ENCODE assay signal across 15 cellular contexts in genomic region chr4:152983774-152984411, GRCh38. TPM values are rescaled to one million over a fixed set of nuclear protein-coding genes. Genes with fewer than 3 reads are reported as not detected.
DNase-seq lines count a peak whose midpoint lies in the region; TF ChIP-seq lines count a peak whose summit lies in the region.
"Had no signal": no experiment of that assay in that cellular context is flagged by ENCODE, and none has a peak within 500 bp of the region (broad histone marks: within the 10 kb centered on the region; RNA-seq: fewer than 3 reads in every experiment).

No MANE protein-coding gene starts in this region.

- DNase-seq in EL: peak; percentile 61
- DNase-seq in OCI-M1 (lab: John Stamatoyannopoulos, UW): peak; percentile 16
- DNase-seq in epidermal melanocyte (ENCODE audit: insufficient read length, low spot score): peak; percentile 82
- DNase-seq in neural crest cell (ENCODE audit: low read depth, low spot score): peak; percentile 14
- no peak for DNase-seq in DMS53 (lab: John Stamatoyannopoulos, UW)
- DNase-seq in GM13976 (ENCODE audit: low spot score): no peak
- DNase-seq in NCI-H82 (lab: John Stamatoyannopoulos, UW): no peak
- no peak for DNase-seq in dorsolateral prefrontal cortex
- DNase-seq: CD8-positive, alpha-beta memory T cell; SHP77 treated with DMSO at 0.1 percent for 48 hours; stimulated activated CD4-positive, alpha-beta T cell treated with anti-CD3 and anti-CD28 coated beads, Interleukin-1b, Interleukin-23, amount 100 ng/mL, for 48 hours had no signal

- TF ChIP-seq CTCF in neural crest cell (conservative IDR thresholded peaks at IDR 0.05): no peak
- TF ChIP-seq CTCF in GM13976 (IDR thresholded peaks at IDR 0.05; ENCODE audit: borderline replicate concordance, control extremely low read depth, extremely low read depth, insufficient read depth, missing control alignments): no peak
- no peak for TF ChIP-seq CTCF in dorsolateral prefrontal cortex (IDR thresholded peaks at IDR 0.05 in 54 of 56, conservative IDR thresholded peaks at IDR 0.05 in 2 of 56; ENCODE audit: low read depth in 1 of 56, partially characterized antibody in 56 of 56)

- no peaks in the 10 kb centered on the region for H3K9me3 Mint-ChIP-seq in neural crest cell
- H3K9me3 Mint-ChIP-seq: stimulated activated naive CD8-positive, alpha-beta T cell treated with anti-CD3 and anti-CD28 coated beads, Interleukin-15, Interleukin-2, amounts not matched to agents 100 ng/mL and 50 ng/mL, for 24 hours had no signal

- H3K27me3 ChIP-seq in dorsolateral prefrontal cortex: no peaks in the 10 kb centered on the region
- H3K27me3 ChIP-seq: neutrophil had no signal

- no peaks in the 10 kb centered on the region for H3K36me3 Mint-ChIP-seq in neural crest cell (ENCODE audit: low read depth)
- H3K36me3 Mint-ChIP-seq: CD8-positive, alpha-beta memory T cell had no signal

- H3K4me1 Mint-ChIP-seq in neural crest cell: peaks cover 30% of the 10 kb centered on the region
- H3K4me1 Mint-ChIP-seq: CD8-positive, alpha-beta memory T cell had no signal

- intact Hi-C loops in dorsolateral prefrontal cortex (cut with DNase I): no loop called here

- H3K4me3 Mint-ChIP-seq in neural crest cell: peak overlapping the region; percentile 42
- H3K4me3 Mint-ChIP-seq: CD8-positive, alpha-beta memory T cell; stimulated activated naive CD8-positive, alpha-beta T cell treated with anti-CD3 and anti-CD28 coated beads, Interleukin-15, Interleukin-2, amounts not matched to agents 100 ng/mL and 50 ng/mL, for 24 hours had no signal

- in situ Hi-C loops in GM13976 (cut with MboI; ENCODE audit: low sequenced_read_pairs, unreplicated experiment): no loop called here

- H3K27ac Mint-ChIP-seq in neural crest cell (ENCODE audit: unreplicated experiment): peak overlapping the region; percentile 80
- H3K27ac Mint-ChIP-seq: CD8-positive, alpha-beta memory T cell; stimulated activated naive CD8-positive, alpha-beta T cell treated with anti-CD3 and anti-CD28 coated beads, Interleukin-15, Interleukin-2, amounts not matched to agents 100 ng/mL and 50 ng/mL, for 24 hours had no signal

- H3K27me3 Mint-ChIP-seq in neural crest cell (ENCODE audit: low read depth): no peaks in the 10 kb centered on the region
- H3K27me3 Mint-ChIP-seq: stimulated activated naive CD8-positive, alpha-beta T cell treated with anti-CD3 and anti-CD28 coated beads, Interleukin-15, Interleukin-2, amounts not matched to agents 100 ng/mL and 50 ng/mL, for 24 hours had no signal

- peak overlapping the region in 10 of 59 donors; percentile 3 to 47 (median 21) for H3K4me3 ChIP-seq in dorsolateral prefrontal cortex
- H3K4me3 ChIP-seq: HAP-1 had no signal

- H3K27ac ChIP-seq in dorsolateral prefrontal cortex: no peak overlapping the region
- H3K27ac ChIP-seq: KMS-11, neutrophil had no signal

RNA-seq across cellular contexts. Expression of gene FHDC1, which starts 47.8 kb away (rescaled TPM):
- 52.0 and 54.5 TPM in 2 replicates for total RNA-seq in neural crest cell
- total RNA-seq in dorsolateral prefrontal cortex: 1 to 10 TPM; 1.1 to 5.9 (median 2.2) TPM

Comparison
In these comparisons a context has a peak if more than half of its experiments do, and no peak if none do; other contexts are left out.
1. DNase-seq: peak in EL (single experiment), OCI-M1 (single experiment), epidermal melanocyte (single experiment) and neural crest cell (single experiment); none in DMS53 (single experiment), GM13976 (single experiment), NCI-H82 (single experiment) and dorsolateral prefrontal cortex (0 of 10).